1 cellular context compared by ENCODE assay signal in the genomic region with DNA sequence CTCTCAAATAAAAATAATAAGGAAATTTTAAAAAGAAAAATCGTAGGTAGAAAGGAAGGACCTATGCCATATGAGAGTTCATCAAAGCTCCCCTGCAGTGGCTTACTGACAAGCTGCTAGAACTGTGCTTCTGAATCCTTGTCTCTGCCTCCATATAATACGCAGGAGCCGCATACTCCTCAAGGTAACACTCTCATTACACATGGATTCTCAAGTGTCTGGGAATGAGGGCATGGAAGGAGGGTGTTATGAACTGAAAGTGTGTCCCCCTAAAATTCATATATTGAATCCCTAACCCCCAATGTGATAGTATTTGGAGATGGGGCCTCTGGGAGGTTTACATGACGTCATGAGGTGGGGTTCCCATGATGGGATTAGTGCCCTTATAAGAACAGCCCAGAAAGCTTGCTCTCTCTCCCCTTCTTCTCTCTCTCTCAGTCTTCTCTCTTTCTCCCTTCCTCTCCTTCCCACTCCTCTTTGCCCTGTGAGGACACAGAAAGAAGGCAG.
A peak's percentile ranks its signal among the peaks of the same experiment; 100 is the strongest.
TF ChIP-seq lines count a peak whose summit lies in the region.

No MANE protein-coding gene starts in this region.

TF ChIP-seq in K562, 482 proteins besides CTCF, POLR2A, EP300 and RAD21 (continued from another document and continues in another):
- TF ChIP-seq, protein P1, sequence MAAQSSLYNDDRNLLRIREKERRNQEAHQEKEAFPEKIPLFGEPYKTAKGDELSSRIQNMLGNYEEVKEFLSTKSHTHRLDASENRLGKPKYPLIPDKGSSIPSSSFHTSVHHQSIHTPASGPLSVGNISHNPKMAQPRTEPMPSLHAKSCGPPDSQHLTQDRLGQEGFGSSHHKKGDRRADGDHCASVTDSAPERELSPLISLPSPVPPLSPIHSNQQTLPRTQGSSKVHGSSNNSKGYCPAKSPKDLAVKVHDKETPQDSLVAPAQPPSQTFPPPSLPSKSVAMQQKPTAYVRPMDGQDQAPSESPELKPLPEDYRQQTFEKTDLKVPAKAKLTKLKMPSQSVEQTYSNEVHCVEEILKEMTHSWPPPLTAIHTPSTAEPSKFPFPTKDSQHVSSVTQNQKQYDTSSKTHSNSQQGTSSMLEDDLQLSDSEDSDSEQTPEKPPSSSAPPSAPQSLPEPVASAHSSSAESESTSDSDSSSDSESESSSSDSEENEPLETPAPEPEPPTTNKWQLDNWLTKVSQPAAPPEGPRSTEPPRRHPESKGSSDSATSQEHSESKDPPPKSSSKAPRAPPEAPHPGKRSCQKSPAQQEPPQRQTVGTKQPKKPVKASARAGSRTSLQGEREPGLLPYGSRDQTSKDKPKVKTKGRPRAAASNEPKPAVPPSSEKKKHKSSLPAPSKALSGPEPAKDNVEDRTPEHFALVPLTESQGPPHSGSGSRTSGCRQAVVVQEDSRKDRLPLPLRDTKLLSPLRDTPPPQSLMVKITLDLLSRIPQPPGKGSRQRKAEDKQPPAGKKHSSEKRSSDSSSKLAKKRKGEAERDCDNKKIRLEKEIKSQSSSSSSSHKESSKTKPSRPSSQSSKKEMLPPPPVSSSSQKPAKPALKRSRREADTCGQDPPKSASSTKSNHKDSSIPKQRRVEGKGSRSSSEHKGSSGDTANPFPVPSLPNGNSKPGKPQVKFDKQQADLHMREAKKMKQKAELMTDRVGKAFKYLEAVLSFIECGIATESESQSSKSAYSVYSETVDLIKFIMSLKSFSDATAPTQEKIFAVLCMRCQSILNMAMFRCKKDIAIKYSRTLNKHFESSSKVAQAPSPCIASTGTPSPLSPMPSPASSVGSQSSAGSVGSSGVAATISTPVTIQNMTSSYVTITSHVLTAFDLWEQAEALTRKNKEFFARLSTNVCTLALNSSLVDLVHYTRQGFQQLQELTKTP (IDR thresholded peaks at IDR 0.05; ENCODE audit: low read depth in 1 of 2, partially characterized antibody in 2 of 2): no peak
- TF ChIP-seq, protein P2, sequence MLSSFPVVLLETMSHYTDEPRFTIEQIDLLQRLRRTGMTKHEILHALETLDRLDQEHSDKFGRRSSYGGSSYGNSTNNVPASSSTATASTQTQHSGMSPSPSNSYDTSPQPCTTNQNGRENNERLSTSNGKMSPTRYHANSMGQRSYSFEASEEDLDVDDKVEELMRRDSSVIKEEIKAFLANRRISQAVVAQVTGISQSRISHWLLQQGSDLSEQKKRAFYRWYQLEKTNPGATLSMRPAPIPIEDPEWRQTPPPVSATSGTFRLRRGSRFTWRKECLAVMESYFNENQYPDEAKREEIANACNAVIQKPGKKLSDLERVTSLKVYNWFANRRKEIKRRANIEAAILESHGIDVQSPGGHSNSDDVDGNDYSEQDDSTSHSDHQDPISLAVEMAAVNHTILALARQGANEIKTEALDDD (IDR thresholded peaks at IDR 0.05): no peak
- TF ChIP-seq HNRNPK (IDR thresholded peaks at IDR 0.05; ENCODE audit: low read depth, low read length, poor library complexity, severe bottlenecking): no peak
- TF ChIP-seq COPS2 (conservative IDR thresholded peaks at IDR 0.05): no peak
- TF ChIP-seq TGIF2 (CRISPR knock-in tag; IDR thresholded peaks at IDR 0.05): no peak
- TF ChIP-seq, protein P3, sequence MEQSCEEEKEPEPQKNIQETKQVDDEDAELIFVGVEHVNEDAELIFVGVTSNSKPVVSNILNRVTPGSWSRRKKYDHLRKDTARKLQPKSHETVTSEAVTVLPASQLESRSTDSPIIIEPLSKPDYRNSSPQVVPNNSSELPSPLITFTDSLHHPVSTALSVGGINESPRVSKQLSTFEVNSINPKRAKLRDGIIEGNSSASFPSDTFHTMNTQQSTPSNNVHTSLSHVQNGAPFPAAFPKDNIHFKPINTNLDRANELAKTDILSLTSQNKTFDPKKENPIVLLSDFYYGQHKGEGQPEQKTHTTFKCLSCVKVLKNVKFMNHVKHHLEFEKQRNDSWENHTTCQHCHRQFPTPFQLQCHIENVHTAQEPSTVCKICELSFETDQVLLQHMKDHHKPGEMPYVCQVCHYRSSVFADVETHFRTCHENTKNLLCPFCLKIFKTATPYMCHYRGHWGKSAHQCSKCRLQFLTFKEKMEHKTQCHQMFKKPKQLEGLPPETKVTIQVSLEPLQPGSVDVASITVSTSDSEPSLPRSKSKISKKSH (CRISPR knock-in tag; IDR thresholded peaks at IDR 0.05): no peak
- no peak for TF ChIP-seq IRF2 (CRISPR knock-in tag; IDR thresholded peaks at IDR 0.05)
- TF ChIP-seq MCM3 (IDR thresholded peaks at IDR 0.05): no peak
- TF ChIP-seq NUFIP1 (IDR thresholded peaks at IDR 0.05; ENCODE audit: partially characterized antibody): no peak
- TF ChIP-seq KLF6 (CRISPR knock-in tag; IDR thresholded peaks at IDR 0.05; ENCODE audit: borderline replicate concordance): no peak; the same call in 1 of the 2 replicates
- no peak for TF ChIP-seq ZFP36 (IDR thresholded peaks at IDR 0.05; ENCODE audit: low read depth, low read length, partially characterized antibody)
- no peak; the same call in 1 of the 2 replicates for TF ChIP-seq ZNF253 (CRISPR knock-in tag; conservative IDR thresholded peaks at IDR 0.05)
- TF ChIP-seq, protein P4, sequence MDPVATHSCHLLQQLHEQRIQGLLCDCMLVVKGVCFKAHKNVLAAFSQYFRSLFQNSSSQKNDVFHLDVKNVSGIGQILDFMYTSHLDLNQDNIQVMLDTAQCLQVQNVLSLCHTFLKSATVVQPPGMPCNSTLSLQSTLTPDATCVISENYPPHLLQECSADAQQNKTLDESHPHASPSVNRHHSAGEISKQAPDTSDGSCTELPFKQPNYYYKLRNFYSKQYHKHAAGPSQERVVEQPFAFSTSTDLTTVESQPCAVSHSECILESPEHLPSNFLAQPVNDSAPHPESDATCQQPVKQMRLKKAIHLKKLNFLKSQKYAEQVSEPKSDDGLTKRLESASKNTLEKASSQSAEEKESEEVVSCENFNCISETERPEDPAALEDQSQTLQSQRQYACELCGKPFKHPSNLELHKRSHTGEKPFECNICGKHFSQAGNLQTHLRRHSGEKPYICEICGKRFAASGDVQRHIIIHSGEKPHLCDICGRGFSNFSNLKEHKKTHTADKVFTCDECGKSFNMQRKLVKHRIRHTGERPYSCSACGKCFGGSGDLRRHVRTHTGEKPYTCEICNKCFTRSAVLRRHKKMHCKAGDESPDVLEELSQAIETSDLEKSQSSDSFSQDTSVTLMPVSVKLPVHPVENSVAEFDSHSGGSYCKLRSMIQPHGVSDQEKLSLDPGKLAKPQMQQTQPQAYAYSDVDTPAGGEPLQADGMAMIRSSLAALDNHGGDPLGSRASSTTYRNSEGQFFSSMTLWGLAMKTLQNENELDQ (CRISPR knock-in tag; IDR thresholded peaks at IDR 0.05; ENCODE audit: borderline replicate concordance): peak; percentile 79; the same call in 1 of the 2 replicates
- TF ChIP-seq, protein P5, sequence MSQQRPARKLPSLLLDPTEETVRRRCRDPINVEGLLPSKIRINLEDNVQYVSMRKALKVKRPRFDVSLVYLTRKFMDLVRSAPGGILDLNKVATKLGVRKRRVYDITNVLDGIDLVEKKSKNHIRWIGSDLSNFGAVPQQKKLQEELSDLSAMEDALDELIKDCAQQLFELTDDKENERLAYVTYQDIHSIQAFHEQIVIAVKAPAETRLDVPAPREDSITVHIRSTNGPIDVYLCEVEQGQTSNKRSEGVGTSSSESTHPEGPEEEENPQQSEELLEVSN (IDR thresholded peaks at IDR 0.05; ENCODE audit: borderline replicate concordance in 1 of 2, extremely low read depth in 1 of 2, insufficient read depth in 1 of 2, insufficient read length in 1 of 2, low read depth in 1 of 2, low read length in 1 of 2, poor library complexity in 1 of 2, severe bottlenecking in 1 of 2): no peak
- no peak for TF ChIP-seq LARP7 (IDR thresholded peaks at IDR 0.05)
- no peak for TF ChIP-seq BRF1 (IDR thresholded peaks at IDR 0.05; ENCODE audit: borderline replicate concordance, extremely low read depth, insufficient read length)
- 0 out of 2 replicates have a peak, but pooled peaks have one; percentile 42 for TF ChIP-seq HMG20A (CRISPR knock-in tag; conservative IDR thresholded peaks at IDR 0.05)
- peak; percentile 49; the same call in 1 of the 2 replicates for TF ChIP-seq CREM (IDR thresholded peaks at IDR 0.05; ENCODE audit: low read depth)
- no peak for TF ChIP-seq PTTG1 (tag; IDR thresholded peaks at IDR 0.05; ENCODE audit: low read depth)
- peak; percentile 90 for TF ChIP-seq ATF7 (IDR thresholded peaks at IDR 0.05)
- no peak for TF ChIP-seq ETV6 (IDR thresholded peaks at IDR 0.05; ENCODE audit: borderline replicate concordance in 1 of 2, low read depth in 2 of 2, low read length in 1 of 2)
- TF ChIP-seq ETV6 (CRISPR knock-in tag; IDR thresholded peaks at IDR 0.05; ENCODE audit: borderline replicate concordance): no peak
- TF ChIP-seq, protein P6, sequence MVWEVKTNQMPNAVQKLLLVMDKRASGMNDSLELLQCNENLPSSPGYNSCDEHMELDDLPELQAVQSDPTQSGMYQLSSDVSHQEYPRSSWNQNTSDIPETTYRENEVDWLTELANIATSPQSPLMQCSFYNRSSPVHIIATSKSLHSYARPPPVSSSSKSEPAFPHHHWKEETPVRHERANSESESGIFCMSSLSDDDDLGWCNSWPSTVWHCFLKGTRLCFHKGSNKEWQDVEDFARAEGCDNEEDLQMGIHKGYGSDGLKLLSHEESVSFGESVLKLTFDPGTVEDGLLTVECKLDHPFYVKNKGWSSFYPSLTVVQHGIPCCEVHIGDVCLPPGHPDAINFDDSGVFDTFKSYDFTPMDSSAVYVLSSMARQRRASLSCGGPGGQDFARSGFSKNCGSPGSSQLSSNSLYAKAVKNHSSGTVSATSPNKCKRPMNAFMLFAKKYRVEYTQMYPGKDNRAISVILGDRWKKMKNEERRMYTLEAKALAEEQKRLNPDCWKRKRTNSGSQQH (CRISPR knock-in tag; IDR thresholded peaks at IDR 0.05): no peak
- TF ChIP-seq PRMT5 (CRISPR knock-in tag; IDR thresholded peaks at IDR 0.05): no peak
- TF ChIP-seq ZBTB1 (CRISPR knock-in tag; IDR thresholded peaks at IDR 0.05; ENCODE audit: borderline replicate concordance, low read depth): no peak
- peak; percentile 4 for TF ChIP-seq SMARCB1 (IDR thresholded peaks at IDR 0.05; ENCODE audit: insufficient read length, low read depth)
- TF ChIP-seq ZNF408 (CRISPR knock-in tag; IDR thresholded peaks at IDR 0.05; ENCODE audit: low read depth): no peak
- TF ChIP-seq, protein P7, sequence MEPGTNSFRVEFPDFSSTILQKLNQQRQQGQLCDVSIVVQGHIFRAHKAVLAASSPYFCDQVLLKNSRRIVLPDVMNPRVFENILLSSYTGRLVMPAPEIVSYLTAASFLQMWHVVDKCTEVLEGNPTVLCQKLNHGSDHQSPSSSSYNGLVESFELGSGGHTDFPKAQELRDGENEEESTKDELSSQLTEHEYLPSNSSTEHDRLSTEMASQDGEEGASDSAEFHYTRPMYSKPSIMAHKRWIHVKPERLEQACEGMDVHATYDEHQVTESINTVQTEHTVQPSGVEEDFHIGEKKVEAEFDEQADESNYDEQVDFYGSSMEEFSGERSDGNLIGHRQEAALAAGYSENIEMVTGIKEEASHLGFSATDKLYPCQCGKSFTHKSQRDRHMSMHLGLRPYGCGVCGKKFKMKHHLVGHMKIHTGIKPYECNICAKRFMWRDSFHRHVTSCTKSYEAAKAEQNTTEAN (CRISPR knock-in tag; IDR thresholded peaks at IDR 0.05): 0 out of 2 replicates have a peak, but pooled peaks have one; percentile 51
- TF ChIP-seq, protein P8, sequence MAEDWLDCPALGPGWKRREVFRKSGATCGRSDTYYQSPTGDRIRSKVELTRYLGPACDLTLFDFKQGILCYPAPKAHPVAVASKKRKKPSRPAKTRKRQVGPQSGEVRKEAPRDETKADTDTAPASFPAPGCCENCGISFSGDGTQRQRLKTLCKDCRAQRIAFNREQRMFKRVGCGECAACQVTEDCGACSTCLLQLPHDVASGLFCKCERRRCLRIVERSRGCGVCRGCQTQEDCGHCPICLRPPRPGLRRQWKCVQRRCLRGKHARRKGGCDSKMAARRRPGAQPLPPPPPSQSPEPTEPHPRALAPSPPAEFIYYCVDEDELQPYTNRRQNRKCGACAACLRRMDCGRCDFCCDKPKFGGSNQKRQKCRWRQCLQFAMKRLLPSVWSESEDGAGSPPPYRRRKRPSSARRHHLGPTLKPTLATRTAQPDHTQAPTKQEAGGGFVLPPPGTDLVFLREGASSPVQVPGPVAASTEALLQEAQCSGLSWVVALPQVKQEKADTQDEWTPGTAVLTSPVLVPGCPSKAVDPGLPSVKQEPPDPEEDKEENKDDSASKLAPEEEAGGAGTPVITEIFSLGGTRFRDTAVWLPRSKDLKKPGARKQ (CRISPR knock-in tag; IDR thresholded peaks at IDR 0.05): no peak
- no peak for TF ChIP-seq STAT5B (CRISPR knock-in tag; IDR thresholded peaks at IDR 0.05)
- peak; percentile 69; the same call in 1 of the 2 replicates for TF ChIP-seq ZNF76 (CRISPR knock-in tag; IDR thresholded peaks at IDR 0.05; ENCODE audit: borderline replicate concordance)
- no peak for TF ChIP-seq CBFA2T2 (conservative IDR thresholded peaks at IDR 0.05)
- TF ChIP-seq, protein P9, sequence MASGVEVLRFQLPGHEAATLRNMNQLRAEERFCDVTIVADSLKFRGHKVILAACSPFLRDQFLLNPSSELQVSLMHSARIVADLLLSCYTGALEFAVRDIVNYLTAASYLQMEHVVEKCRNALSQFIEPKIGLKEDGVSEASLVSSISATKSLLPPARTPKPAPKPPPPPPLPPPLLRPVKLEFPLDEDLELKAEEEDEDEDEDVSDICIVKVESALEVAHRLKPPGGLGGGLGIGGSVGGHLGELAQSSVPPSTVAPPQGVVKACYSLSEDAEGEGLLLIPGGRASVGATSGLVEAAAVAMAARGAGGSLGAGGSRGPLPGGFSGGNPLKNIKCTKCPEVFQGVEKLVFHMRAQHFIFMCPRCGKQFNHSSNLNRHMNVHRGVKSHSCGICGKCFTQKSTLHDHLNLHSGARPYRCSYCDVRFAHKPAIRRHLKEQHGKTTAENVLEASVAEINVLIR (CRISPR knock-in tag; IDR thresholded peaks at IDR 0.05): peak; percentile 53
- TF ChIP-seq, protein P10, sequence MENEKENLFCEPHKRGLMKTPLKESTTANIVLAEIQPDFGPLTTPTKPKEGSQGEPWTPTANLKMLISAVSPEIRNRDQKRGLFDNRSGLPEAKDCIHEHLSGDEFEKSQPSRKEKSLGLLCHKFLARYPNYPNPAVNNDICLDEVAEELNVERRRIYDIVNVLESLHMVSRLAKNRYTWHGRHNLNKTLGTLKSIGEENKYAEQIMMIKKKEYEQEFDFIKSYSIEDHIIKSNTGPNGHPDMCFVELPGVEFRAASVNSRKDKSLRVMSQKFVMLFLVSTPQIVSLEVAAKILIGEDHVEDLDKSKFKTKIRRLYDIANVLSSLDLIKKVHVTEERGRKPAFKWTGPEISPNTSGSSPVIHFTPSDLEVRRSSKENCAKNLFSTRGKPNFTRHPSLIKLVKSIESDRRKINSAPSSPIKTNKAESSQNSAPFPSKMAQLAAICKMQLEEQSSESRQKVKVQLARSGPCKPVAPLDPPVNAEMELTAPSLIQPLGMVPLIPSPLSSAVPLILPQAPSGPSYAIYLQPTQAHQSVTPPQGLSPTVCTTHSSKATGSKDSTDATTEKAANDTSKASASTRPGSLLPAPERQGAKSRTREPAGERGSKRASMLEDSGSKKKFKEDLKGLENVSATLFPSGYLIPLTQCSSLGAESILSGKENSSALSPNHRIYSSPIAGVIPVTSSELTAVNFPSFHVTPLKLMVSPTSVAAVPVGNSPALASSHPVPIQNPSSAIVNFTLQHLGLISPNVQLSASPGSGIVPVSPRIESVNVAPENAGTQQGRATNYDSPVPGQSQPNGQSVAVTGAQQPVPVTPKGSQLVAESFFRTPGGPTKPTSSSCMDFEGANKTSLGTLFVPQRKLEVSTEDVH (IDR thresholded peaks at IDR 0.05; ENCODE audit: low read depth, partially characterized antibody): no peak
- TF ChIP-seq, protein P11, sequence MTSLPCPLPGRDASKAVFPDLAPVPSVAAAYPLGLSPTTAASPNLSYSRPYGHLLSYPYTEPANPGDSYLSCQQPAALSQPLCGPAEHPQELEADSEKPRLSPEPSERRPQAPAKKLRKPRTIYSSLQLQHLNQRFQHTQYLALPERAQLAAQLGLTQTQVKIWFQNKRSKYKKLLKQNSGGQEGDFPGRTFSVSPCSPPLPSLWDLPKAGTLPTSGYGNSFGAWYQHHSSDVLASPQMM (CRISPR knock-in tag; IDR thresholded peaks at IDR 0.05): no peak
- no peak for TF ChIP-seq SRSF7 (optimal IDR thresholded peaks at IDR 0.05; ENCODE audit: low read depth, low read length)
